11 cellular contexts compared by ENCODE assay signal in the genomic region with DNA sequence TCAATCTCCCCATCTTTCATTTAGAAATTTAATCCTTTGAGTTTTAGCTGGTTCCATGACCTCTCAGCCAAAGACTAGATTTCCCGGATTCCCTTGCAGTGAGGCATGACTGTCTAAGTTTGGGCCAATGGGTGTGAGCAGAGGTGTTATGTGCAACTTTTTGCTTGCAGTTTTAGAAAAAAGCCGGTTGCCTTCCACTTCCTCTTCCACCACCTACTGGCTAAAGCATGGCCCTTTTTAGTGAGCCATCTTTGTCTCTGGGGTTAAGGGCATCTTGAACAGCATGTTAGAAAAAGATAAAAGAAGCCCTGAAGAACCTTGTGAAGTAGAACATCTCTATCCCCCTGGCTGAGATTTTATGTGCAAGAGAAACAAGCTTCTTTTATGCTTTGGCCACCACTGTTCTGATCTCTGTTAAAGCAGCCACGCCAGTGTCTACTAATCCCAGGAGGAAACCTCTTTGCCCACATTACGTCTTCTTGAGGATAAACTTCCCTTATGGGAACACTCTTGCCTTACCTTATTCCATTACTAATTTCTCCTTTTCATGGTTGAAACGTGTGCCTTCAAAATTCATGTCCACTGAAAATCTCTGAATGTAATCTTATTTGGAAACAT.
DNase-seq lines count a peak whose midpoint lies in the region; ATAC-seq, FAIRE-seq and TF ChIP-seq lines count a peak whose summit lies in the region.
"Had no signal": no experiment of that assay in that cellular context is flagged by ENCODE, and none has a peak within 500 bp of the region (broad histone marks: within the 10 kb centered on the region; RNA-seq: fewer than 3 reads in every experiment).

No MANE protein-coding gene starts in this region.

- DNase-seq in D721Med (ENCODE audit: insufficient read length, low spot score): no peak
- peak; percentile 30 for DNase-seq in HT1080 (ENCODE audit: low read depth)
- peak; percentile 23 for DNase-seq in astrocyte of the spinal cord (ENCODE audit: low read depth, low spot score)
- DNase-seq in mesothelial cell of epicardium (ENCODE audit: low spot score in 2 of 2, unreplicated experiment in 2 of 2): no peak
- no peak for DNase-seq in activated CD4-positive, alpha-beta T cell treated with anti-CD3 and anti-CD28 coated beads for 48 hours
- DNase-seq in activated CD4-positive, alpha-beta memory T cell treated with anti-CD3 and anti-CD28 coated beads, Interleukin-2, amount 10 ng/mL, durations not matched to agents 7 days and 5 days: no peak
- no peak for DNase-seq in OCI-LY7 (ENCODE audit: low spot score)
- DNase-seq: activated T-cell treated with anti-CD3 and anti-CD28 coated beads for 4 hours, NCI-H1092 had no signal

- H3K9me3 Mint-ChIP-seq in mesothelial cell of epicardium: peaks cover 8% of the 10 kb centered on the region
- no peaks in the 10 kb centered on the region for H3K9me3 Mint-ChIP-seq in activated CD4-positive, alpha-beta memory T cell treated with anti-CD3 and anti-CD28 coated beads, Interleukin-2, amount 10 ng/mL, durations not matched to agents 7 days and 5 days

- no TSS peak for BruUV-seq in OCI-LY7 (replicated peaks; lab: Mats Ljungman, UMichigan)

- H4K20me1 ChIP-seq in OCI-LY7 (ENCODE audit: insufficient read depth, low read length): no peaks in the 10 kb centered on the region

- intact Hi-C loops in OCI-LY7 (cut with micrococcal nuclease; ENCODE audit: unreplicated experiment): no loop called here

- no peak for FAIRE-seq in D721Med (lab: Jason Lieb, UNC)

- in situ Hi-C loops in astrocyte of the spinal cord (cut with HindIII; ENCODE audit: low sequenced_read_pairs): no loop called here

- H3K4me3 ChIP-seq in astrocyte of the spinal cord (ENCODE audit: low read depth, low read length) (no peak overlapping the region), OCI-LY7 (ENCODE audit: low read depth, low read length, poor library complexity, severe bottlenecking) (no peak overlapping the region)
- H3K4me3 ChIP-seq: right atrium auricular region had no signal

- ATAC-seq in HG02840 (IDR thresholded peaks at IDR 0.05; ENCODE audit: low FRiP score, unreplicated experiment): no peak

- H3K36me3 ChIP-seq in OCI-LY7 (ENCODE audit: insufficient read depth, low read length): no peaks in the 10 kb centered on the region
- H3K36me3 ChIP-seq: right atrium auricular region had no signal

- H3K79me2 ChIP-seq in OCI-LY7 (ENCODE audit: insufficient read depth, low read depth, low read length): no peaks in the 10 kb centered on the region

- H3K36me3 Mint-ChIP-seq in mesothelial cell of epicardium: no peaks in the 10 kb centered on the region
- H3K36me3 Mint-ChIP-seq in activated CD4-positive, alpha-beta memory T cell treated with anti-CD3 and anti-CD28 coated beads, Interleukin-2, amount 10 ng/mL, durations not matched to agents 7 days and 5 days (ENCODE audit: low read depth): no peaks in the 10 kb centered on the region

- H3K27ac ChIP-seq in OCI-LY7 (ENCODE audit: low read depth, low read length, poor library complexity, severe bottlenecking): no peak overlapping the region
- H3K27ac ChIP-seq: right atrium auricular region had no signal

- H3K4me2 ChIP-seq in OCI-LY7 (ENCODE audit: low read length): no peak overlapping the region

- H3K9me2 ChIP-seq in OCI-LY7 (ENCODE audit: insufficient read depth, low read length): no peaks in the 10 kb centered on the region

- peak; percentile 35 for TF ChIP-seq CTCF in D721Med (IDR thresholded peaks at IDR 0.05; ENCODE audit: insufficient read depth, missing control alignments)
- TF ChIP-seq CTCF in astrocyte of the spinal cord (IDR thresholded peaks at IDR 0.05; ENCODE audit: low read depth, low read length): peak; percentile 59
- peak; percentile 35 for TF ChIP-seq CTCF in mesothelial cell of epicardium (IDR thresholded peaks at IDR 0.05; ENCODE audit: unreplicated experiment)
- no peak for TF ChIP-seq CTCF in OCI-LY7 (conservative IDR thresholded peaks at IDR 0.05; ENCODE audit: low read length)

- H3K4me1 Mint-ChIP-seq in mesothelial cell of epicardium: peaks cover 12% of the 10 kb centered on the region
- H3K4me1 Mint-ChIP-seq in activated CD4-positive, alpha-beta memory T cell treated with anti-CD3 and anti-CD28 coated beads, Interleukin-2, amount 10 ng/mL, durations not matched to agents 7 days and 5 days: no peaks in the 10 kb centered on the region

- no peak overlapping the region for H3K4me3 Mint-ChIP-seq in mesothelial cell of epicardium
- H3K4me3 Mint-ChIP-seq in activated CD4-positive, alpha-beta memory T cell treated with anti-CD3 and anti-CD28 coated beads, Interleukin-2, amount 10 ng/mL, durations not matched to agents 7 days and 5 days: no peak overlapping the region

- POLR2A ChIA-PET in activated CD4-positive, alpha-beta memory T cell treated with anti-CD3 and anti-CD28 coated beads, Interleukin-2, amount 10 ng/mL, durations not matched to agents 7 days and 5 days (lab: Charles Lee): no interaction called here
- POLR2A ChIA-PET in OCI-LY7 (lab: Charles Lee): no interaction called here

- no peaks in the 10 kb centered on the region for H3K4me1 ChIP-seq in OCI-LY7 (ENCODE audit: insufficient read depth, low read length, poor library complexity, severe bottlenecking)
- H3K4me1 ChIP-seq: right atrium auricular region had no signal

- CTCF ChIA-PET in activated CD4-positive, alpha-beta memory T cell treated with anti-CD3 and anti-CD28 coated beads, Interleukin-2, amount 10 ng/mL, durations not matched to agents 7 days and 5 days (lab: Charles Lee): no interaction called here
- CTCF ChIA-PET in OCI-LY7 (lab: Charles Lee; ENCODE audit: unreplicated experiment): no interaction called here

- no peak overlapping the region for H2AFZ ChIP-seq in OCI-LY7 (ENCODE audit: low read length)

- H3K9me3 ChIP-seq in OCI-LY7 (ENCODE audit: low read length): no peaks in the 10 kb centered on the region
- H3K9me3 ChIP-seq: right atrium auricular region had no signal

- H3K27me3 Mint-ChIP-seq in mesothelial cell of epicardium (ENCODE audit: low read depth): no peaks in the 10 kb centered on the region
- no peaks in the 10 kb centered on the region for H3K27me3 Mint-ChIP-seq in activated CD4-positive, alpha-beta memory T cell treated with anti-CD3 and anti-CD28 coated beads, Interleukin-2, amount 10 ng/mL, durations not matched to agents 7 days and 5 days

- H3K27ac Mint-ChIP-seq in mesothelial cell of epicardium: no peak overlapping the region
- no peak overlapping the region for H3K27ac Mint-ChIP-seq in activated CD4-positive, alpha-beta memory T cell treated with anti-CD3 and anti-CD28 coated beads, Interleukin-2, amount 10 ng/mL, durations not matched to agents 7 days and 5 days

Comparison
In these comparisons a context has a peak if more than half of its experiments do, and no peak if none do; other contexts are left out.
1. DNase-seq: peak in HT1080 (single experiment) and astrocyte of the spinal cord (single experiment); none in D721Med (single experiment), mesothelial cell of epicardium (0 of 2), activated CD4-positive, alpha-beta T cell treated with anti-CD3 and anti-CD28 coated beads for 48 hours (single experiment), activated CD4-positive, alpha-beta memory T cell treated with anti-CD3 and anti-CD28 coated beads, Interleukin-2, amount 10 ng/mL, durations not matched to agents 7 days and 5 days (single experiment) and OCI-LY7 (single experiment).